Comparison of ENCODE assay signal across 1 cellular context in the genomic region with DNA sequence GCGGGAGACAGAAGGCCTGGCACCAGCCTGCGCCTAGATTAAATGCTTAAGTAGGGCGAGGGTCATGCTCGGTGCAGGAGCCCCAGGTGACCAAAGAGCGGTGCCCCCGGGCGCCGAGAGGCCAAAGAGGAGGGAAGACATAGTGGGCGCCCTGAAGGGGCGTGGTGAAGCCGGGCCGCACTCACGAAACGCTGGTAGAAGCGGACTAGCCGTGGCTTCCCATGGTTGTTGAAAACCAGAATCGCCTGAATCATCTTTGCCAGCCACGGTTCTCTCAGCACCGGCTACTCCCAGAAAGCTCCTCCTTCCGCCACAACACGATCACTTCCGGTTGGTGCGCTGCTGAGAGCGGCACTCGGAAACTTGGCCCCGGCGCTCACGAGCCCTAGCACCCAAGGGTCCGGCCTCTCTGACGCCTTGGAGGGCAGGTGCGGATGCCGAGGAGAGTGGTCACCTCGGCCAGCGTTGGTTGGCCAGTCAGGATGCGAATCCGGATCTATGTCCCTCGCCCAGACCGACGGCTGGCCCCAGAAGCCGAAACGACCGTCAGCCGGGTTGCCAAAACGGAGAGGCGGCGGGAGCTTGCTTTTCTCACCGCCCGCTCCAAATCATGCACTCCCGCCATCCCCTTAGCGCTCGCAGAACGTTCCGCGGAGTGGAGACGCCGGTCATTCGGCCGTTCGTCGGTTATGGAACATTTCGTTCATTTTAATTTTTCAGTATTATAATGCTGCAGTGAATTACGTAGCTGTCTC.
TF ChIP-seq lines count a peak whose summit lies in the region.

AP3S2 (minus strand) TSS at position 299 of the 755 bp plus-strand sequence; CDS start at position 254, 45 bp downstream.

TF ChIP-seq in HepG2, 621 proteins besides CTCF, POLR2A, EP300 and RAD21 (continued from another document and continues in another):
- TF ChIP-seq, protein P1, sequence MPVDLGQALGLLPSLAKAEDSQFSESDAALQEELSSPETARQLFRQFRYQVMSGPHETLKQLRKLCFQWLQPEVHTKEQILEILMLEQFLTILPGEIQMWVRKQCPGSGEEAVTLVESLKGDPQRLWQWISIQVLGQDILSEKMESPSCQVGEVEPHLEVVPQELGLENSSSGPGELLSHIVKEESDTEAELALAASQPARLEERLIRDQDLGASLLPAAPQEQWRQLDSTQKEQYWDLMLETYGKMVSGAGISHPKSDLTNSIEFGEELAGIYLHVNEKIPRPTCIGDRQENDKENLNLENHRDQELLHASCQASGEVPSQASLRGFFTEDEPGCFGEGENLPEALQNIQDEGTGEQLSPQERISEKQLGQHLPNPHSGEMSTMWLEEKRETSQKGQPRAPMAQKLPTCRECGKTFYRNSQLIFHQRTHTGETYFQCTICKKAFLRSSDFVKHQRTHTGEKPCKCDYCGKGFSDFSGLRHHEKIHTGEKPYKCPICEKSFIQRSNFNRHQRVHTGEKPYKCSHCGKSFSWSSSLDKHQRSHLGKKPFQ (CRISPR knock-in tag; IDR thresholded peaks at IDR 0.05; ENCODE audit: insufficient replicate concordance), result peak; percentile 68
- TF ChIP-seq ZNF44 (CRISPR knock-in tag; IDR thresholded peaks at IDR 0.05) (0 out of 2 replicates have a peak, but pooled peaks have one; percentile 40), ATF7 (IDR thresholded peaks at IDR 0.05) (no peak), ATF7 (CRISPR knock-in tag; IDR thresholded peaks at IDR 0.05) (peak; percentile 77; the same call in 1 of the 2 replicates), SATB2 (CRISPR knock-in tag; IDR thresholded peaks at IDR 0.05) (peak; percentile 77; the same call in 1 of the 2 replicates), SMC3 (IDR thresholded peaks at IDR 0.05; ENCODE audit: low read length) (no peak), EED (CRISPR knock-in tag; IDR thresholded peaks at IDR 0.05) (peak; percentile 36; the same call in 1 of the 2 replicates), RFXANK (CRISPR knock-in tag; IDR thresholded peaks at IDR 0.05) (peak; percentile 82; the same call in 1 of the 2 replicates), KLF12 (CRISPR knock-in tag; IDR thresholded peaks at IDR 0.05; ENCODE audit: borderline replicate concordance) (peak; percentile 91), DMAP1 (CRISPR knock-in tag; IDR thresholded peaks at IDR 0.05) (peak; percentile 92), PCBP2 (optimal IDR thresholded peaks at IDR 0.05; ENCODE audit: low read depth, low read length, poor library complexity, severe bottlenecking) (no peak), CCAR2 (optimal IDR thresholded peaks at IDR 0.05; ENCODE audit: low read depth, low read length) (peak; percentile 87), ZNF839 (CRISPR knock-in tag; IDR thresholded peaks at IDR 0.05; ENCODE audit: borderline replicate concordance) (peak; percentile 42; the same call in 1 of the 2 replicates), ZNF276 (CRISPR knock-in tag; IDR thresholded peaks at IDR 0.05; ENCODE audit: low read depth) (peak; percentile 70; the same call in 1 of the 2 replicates), NFKB2 (CRISPR knock-in tag; IDR thresholded peaks at IDR 0.05; ENCODE audit: borderline replicate concordance) (peak; percentile 93; the same call in 1 of the 2 replicates), USF2 (IDR thresholded peaks at IDR 0.05; ENCODE audit: low read depth, low read length) (no peak), USF2 (CRISPR knock-in tag; IDR thresholded peaks at IDR 0.05; ENCODE audit: borderline replicate concordance) (no peak; the same call in 1 of the 2 replicates), ESRRA (CRISPR knock-in tag; IDR thresholded peaks at IDR 0.05; ENCODE audit: low read depth) (peak; percentile 47), THAP11 (CRISPR knock-in tag; IDR thresholded peaks at IDR 0.05) (peak; percentile 96), TARDBP (CRISPR knock-in tag; IDR thresholded peaks at IDR 0.05) (peak; percentile 96), MLLT10 (CRISPR knock-in tag; IDR thresholded peaks at IDR 0.05) (no peak), BCL6 (CRISPR knock-in tag; IDR thresholded peaks at IDR 0.05) (peak; percentile 75), ARNT (IDR thresholded peaks at IDR 0.05) (no peak), MAZ (IDR thresholded peaks at IDR 0.05; ENCODE audit: borderline replicate concordance, low read depth, low read length) (peak; percentile 73; the same call in 1 of the 2 replicates), MAZ (CRISPR knock-in tag; IDR thresholded peaks at IDR 0.05; ENCODE audit: low read depth) (peak; percentile 84), ZNF589 (CRISPR knock-in tag; conservative IDR thresholded peaks at IDR 0.05) (peak; percentile 85)
- TF ChIP-seq, protein P2, sequence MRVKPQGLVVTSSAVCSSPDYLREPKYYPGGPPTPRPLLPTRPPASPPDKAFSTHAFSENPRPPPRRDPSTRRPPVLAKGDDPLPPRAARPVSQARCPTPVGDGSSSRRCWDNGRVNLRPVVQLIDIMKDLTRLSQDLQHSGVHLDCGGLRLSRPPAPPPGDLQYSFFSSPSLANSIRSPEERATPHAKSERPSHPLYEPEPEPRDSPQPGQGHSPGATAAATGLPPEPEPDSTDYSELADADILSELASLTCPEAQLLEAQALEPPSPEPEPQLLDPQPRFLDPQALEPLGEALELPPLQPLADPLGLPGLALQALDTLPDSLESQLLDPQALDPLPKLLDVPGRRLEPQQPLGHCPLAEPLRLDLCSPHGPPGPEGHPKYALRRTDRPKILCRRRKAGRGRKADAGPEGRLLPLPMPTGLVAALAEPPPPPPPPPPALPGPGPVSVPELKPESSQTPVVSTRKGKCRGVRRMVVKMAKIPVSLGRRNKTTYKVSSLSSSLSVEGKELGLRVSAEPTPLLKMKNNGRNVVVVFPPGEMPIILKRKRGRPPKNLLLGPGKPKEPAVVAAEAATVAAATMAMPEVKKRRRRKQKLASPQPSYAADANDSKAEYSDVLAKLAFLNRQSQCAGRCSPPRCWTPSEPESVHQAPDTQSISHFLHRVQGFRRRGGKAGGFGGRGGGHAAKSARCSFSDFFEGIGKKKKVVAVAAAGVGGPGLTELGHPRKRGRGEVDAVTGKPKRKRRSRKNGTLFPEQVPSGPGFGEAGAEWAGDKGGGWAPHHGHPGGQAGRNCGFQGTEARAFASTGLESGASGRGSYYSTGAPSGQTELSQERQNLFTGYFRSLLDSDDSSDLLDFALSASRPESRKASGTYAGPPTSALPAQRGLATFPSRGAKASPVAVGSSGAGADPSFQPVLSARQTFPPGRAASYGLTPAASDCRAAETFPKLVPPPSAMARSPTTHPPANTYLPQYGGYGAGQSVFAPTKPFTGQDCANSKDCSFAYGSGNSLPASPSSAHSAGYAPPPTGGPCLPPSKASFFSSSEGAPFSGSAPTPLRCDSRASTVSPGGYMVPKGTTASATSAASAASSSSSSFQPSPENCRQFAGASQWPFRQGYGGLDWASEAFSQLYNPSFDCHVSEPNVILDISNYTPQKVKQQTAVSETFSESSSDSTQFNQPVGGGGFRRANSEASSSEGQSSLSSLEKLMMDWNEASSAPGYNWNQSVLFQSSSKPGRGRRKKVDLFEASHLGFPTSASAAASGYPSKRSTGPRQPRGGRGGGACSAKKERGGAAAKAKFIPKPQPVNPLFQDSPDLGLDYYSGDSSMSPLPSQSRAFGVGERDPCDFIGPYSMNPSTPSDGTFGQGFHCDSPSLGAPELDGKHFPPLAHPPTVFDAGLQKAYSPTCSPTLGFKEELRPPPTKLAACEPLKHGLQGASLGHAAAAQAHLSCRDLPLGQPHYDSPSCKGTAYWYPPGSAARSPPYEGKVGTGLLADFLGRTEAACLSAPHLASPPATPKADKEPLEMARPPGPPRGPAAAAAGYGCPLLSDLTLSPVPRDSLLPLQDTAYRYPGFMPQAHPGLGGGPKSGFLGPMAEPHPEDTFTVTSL (CRISPR knock-in tag; IDR thresholded peaks at IDR 0.05; ENCODE audit: borderline replicate concordance), result no peak
- TF ChIP-seq, protein P3, sequence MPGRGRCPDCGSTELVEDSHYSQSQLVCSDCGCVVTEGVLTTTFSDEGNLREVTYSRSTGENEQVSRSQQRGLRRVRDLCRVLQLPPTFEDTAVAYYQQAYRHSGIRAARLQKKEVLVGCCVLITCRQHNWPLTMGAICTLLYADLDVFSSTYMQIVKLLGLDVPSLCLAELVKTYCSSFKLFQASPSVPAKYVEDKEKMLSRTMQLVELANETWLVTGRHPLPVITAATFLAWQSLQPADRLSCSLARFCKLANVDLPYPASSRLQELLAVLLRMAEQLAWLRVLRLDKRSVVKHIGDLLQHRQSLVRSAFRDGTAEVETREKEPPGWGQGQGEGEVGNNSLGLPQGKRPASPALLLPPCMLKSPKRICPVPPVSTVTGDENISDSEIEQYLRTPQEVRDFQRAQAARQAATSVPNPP (CRISPR knock-in tag; IDR thresholded peaks at IDR 0.05), result peak; percentile 81; the same call in 1 of the 2 replicates
- TF ChIP-seq, protein P4, sequence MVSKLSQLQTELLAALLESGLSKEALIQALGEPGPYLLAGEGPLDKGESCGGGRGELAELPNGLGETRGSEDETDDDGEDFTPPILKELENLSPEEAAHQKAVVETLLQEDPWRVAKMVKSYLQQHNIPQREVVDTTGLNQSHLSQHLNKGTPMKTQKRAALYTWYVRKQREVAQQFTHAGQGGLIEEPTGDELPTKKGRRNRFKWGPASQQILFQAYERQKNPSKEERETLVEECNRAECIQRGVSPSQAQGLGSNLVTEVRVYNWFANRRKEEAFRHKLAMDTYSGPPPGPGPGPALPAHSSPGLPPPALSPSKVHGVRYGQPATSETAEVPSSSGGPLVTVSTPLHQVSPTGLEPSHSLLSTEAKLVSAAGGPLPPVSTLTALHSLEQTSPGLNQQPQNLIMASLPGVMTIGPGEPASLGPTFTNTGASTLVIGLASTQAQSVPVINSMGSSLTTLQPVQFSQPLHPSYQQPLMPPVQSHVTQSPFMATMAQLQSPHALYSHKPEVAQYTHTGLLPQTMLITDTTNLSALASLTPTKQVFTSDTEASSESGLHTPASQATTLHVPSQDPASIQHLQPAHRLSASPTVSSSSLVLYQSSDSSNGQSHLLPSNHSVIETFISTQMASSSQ (IDR thresholded peaks at IDR 0.05; ENCODE audit: low read depth), result no peak
- TF ChIP-seq, protein P4 (CRISPR knock-in tag; IDR thresholded peaks at IDR 0.05; ENCODE audit: borderline replicate concordance), result peak; percentile 76
- TF ChIP-seq, protein P5, sequence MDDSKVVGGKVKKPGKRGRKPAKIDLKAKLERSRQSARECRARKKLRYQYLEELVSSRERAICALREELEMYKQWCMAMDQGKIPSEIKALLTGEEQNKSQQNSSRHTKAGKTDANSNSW (CRISPR knock-in tag; IDR thresholded peaks at IDR 0.05; ENCODE audit: borderline replicate concordance), result no peak; the same call in 1 of the 2 replicates
- TF ChIP-seq, protein P6, sequence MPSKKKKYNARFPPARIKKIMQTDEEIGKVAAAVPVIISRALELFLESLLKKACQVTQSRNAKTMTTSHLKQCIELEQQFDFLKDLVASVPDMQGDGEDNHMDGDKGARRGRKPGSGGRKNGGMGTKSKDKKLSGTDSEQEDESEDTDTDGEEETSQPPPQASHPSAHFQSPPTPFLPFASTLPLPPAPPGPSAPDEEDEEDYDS (CRISPR knock-in tag; IDR thresholded peaks at IDR 0.05), result peak; percentile 84
